32 cellular contexts compared by ENCODE assay signal in the genomic region with DNA sequence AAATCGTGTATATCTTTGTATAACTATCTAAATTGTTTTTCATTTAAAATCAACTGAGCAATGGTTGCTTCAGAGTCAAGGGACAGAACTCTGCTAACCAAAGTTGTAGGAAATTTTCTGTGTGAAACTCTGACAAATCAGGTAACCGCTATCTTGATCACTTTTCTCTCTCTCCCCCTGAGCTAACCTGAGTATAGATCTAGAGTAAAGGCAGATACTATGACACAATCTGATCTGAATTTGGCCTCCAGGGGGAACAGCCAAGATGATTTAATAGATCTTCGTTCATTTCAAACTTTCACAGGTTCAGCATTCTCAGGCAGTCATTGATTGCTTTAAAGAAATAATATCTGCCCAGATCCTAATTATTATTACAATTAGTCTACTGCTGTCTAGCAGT.
"Had no signal": no experiment of that assay in that cellular context is flagged by ENCODE, and none has a peak within 500 bp of the region (broad histone marks: within the 10 kb centered on the region; RNA-seq: fewer than 3 reads in every experiment).

No MANE protein-coding gene starts in this region.

- H3K27ac Mint-ChIP-seq: activated B cell treated with CpG ODN at 0.5 μM for 24 hours; activated CD8-positive, alpha-beta T cell treated with anti-CD3 and anti-CD28 coated beads for 36 hours; activated naive CD8-positive, alpha-beta T cell; activated T-helper 17 cell treated with anti-CD3 and anti-CD28 coated beads, Interleukin-2, amount 50 U/mL, for 72 hours; effector memory CD8-positive, alpha-beta T cell; T-helper 17 cell; T-helper 2 cell treated with Interferon-gamma antibody and Interleukin-4, amounts not matched to agents 5 μg/mL and 100 μg/mL, for 36 hours had no signal

- H3K27me3 ChIP-seq: brain microvascular endothelial cell, esophagus squamous epithelium, gastrocnemius medialis, heart left ventricle had no signal

- H3K4me3 ChIP-seq: esophagus squamous epithelium, gastrocnemius medialis, heart left ventricle had no signal

- H3K4me1 ChIP-seq: gastrocnemius medialis, heart left ventricle had no signal

- DNase-seq: activated B cell treated with CpG ODN at 0.5 μM for 24 hours; activated CD4-positive, alpha-beta T cell treated with anti-CD3 and anti-CD28 coated beads for 48 hours; activated CD4-positive, alpha-beta T cell treated with anti-CD3 and anti-CD28 coated beads, Interleukin-2, amount 50 U/mL, for 1 hour; activated CD4-positive, alpha-beta T cell treated with anti-CD3 and anti-CD28 coated beads, Interleukin-2, amount 50 U/mL, for 48 hours; activated CD8-positive, alpha-beta memory T cell treated with anti-CD3 and anti-CD28 coated beads for 24 hours; activated CD8-positive, alpha-beta T cell treated with anti-CD3 and anti-CD28 coated beads for 36 hours; activated effector memory CD4-positive, alpha-beta T cell treated with Interleukin-2 at 50 U/mL for 16 hours; activated gamma-delta T cell treated with Interleukin-2 at 50 U/mL for 16 hours; activated naive CD4-positive, alpha-beta T cell treated with anti-CD3 and anti-CD28 coated beads, Interleukin-2, amount 50 U/mL, for 16 hours; activated naive CD4-positive, alpha-beta T cell treated with Interleukin-2 at 50 U/mL for 16 hours; activated T-cell treated with anti-CD3 and anti-CD28 coated beads, Interleukin-2, amount 50 U/mL, for 4 hours; amniotic stem cell; anterior cingulate cortex; brain microvascular endothelial cell; caudate nucleus; cortex of kidney; dermis blood vessel endothelial cell; effector CD4-positive, alpha-beta T cell; effector memory CD8-positive, alpha-beta T cell; esophagus squamous epithelium; gastrocnemius medialis; glutamatergic neuron; heart left ventricle; T-helper 1 cell; T-helper 17 cell; T1000; WERI-Rb-1 had no signal

- H3K27ac ChIP-seq: brain microvascular endothelial cell, epithelial cell of prostate, esophagus squamous epithelium, gastrocnemius medialis, heart left ventricle, WERI-Rb-1 had no signal

- H3K9me3 ChIP-seq: gastrocnemius medialis had no signal

- H3K4me1 Mint-ChIP-seq: activated B cell treated with CpG ODN at 0.5 μM for 24 hours; activated T-helper 17 cell treated with anti-CD3 and anti-CD28 coated beads, Interleukin-2, amount 50 U/mL, for 72 hours; T-helper 17 cell had no signal

- H3K36me3 ChIP-seq: brain microvascular endothelial cell, esophagus squamous epithelium, gastrocnemius medialis, heart left ventricle, WERI-Rb-1 had no signal

- H3K36me3 Mint-ChIP-seq: activated naive CD8-positive, alpha-beta T cell had no signal

- ATAC-seq: activated CD4-positive, CD25-positive, alpha-beta regulatory T cell treated with anti-CD3 and anti-CD28 coated beads, Interleukin-2, amount 50 U/mL, for 24 hours; activated CD8-positive, alpha-beta T cell treated with anti-CD3 and anti-CD28 coated beads for 36 hours; activated T-cell treated with anti-CD3 and anti-CD28 coated beads, Interleukin-2, amount 50 U/mL, for 4 hours; activated T-helper 17 cell treated with anti-CD3 and anti-CD28 coated beads, Interleukin-2, amount 50 U/mL, for 72 hours; effector memory CD8-positive, alpha-beta T cell; gastrocnemius medialis; heart left ventricle; T-helper 17 cell had no signal

- H3K4me3 Mint-ChIP-seq: activated B cell treated with CpG ODN at 0.5 μM for 24 hours; activated CD8-positive, alpha-beta T cell treated with anti-CD3 and anti-CD28 coated beads for 36 hours; activated naive CD8-positive, alpha-beta T cell; activated T-cell treated with anti-CD3 and anti-CD28 coated beads, Interleukin-2, amount 50 U/mL, for 4 hours; activated T-helper 17 cell treated with anti-CD3 and anti-CD28 coated beads, Interleukin-2, amount 50 U/mL, for 72 hours; effector memory CD8-positive, alpha-beta T cell; T-helper 17 cell; T-helper 2 cell treated with Interferon-gamma antibody and Interleukin-4, amounts not matched to agents 5 μg/mL and 100 μg/mL, for 36 hours had no signal

- H3K27me3 Mint-ChIP-seq: activated B cell treated with CpG ODN at 0.5 μM for 24 hours; activated CD8-positive, alpha-beta T cell treated with anti-CD3 and anti-CD28 coated beads for 36 hours; activated naive CD8-positive, alpha-beta T cell; activated T-helper 17 cell treated with anti-CD3 and anti-CD28 coated beads, Interleukin-2, amount 50 U/mL, for 72 hours; effector memory CD8-positive, alpha-beta T cell; T-helper 17 cell had no signal
